14 cellular contexts compared by ENCODE assay signal in the genomic region with DNA sequence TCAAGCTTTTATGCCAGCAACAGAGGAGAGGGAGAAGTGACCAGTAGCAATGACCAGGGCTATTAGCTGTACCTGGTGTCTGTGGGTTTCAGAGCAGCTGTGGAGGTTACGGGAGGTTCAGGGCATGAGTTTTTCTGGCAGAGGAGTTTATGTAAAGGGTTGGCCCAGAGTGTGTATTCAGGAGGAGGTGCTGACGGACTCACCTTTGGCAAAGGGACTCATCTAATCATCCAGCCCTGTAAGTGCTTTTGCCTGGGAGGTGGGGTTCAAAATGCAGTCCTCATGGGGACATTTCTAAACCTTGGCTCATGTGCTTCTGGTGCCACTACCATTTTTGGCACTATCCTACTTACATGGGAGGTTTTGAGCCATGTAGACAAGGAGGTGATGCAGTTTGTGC.
A peak's percentile ranks its signal among the peaks of the same experiment; 100 is the strongest.
DNase-seq lines count a peak whose midpoint lies in the region; ATAC-seq and TF ChIP-seq lines count a peak whose summit lies in the region.
"Had no signal": no experiment of that assay in that cellular context is flagged by ENCODE, and none has a peak within 500 bp of the region (broad histone marks: within the 10 kb centered on the region; RNA-seq: fewer than 3 reads in every experiment).

No MANE protein-coding gene starts in this region.

- in situ Hi-C loops in GM13977 (cut with MboI; ENCODE audit: low pct_unique_long_range_greater_than_20kb, low sequenced_read_pairs, unreplicated experiment), result no loop called here

- peaks cover 73% of the 10 kb centered on the region for H3K4me1 Mint-ChIP-seq in stimulated activated naive CD8-positive, alpha-beta T cell treated with anti-CD3 and anti-CD28 coated beads, Interleukin-15, Interleukin-2, amounts not matched to agents 100 ng/mL and 50 ng/mL, for 24 hours (ENCODE audit: low read depth)
- H3K4me1 Mint-ChIP-seq in activated CD8-positive, alpha-beta T cell treated with anti-CD3 and anti-CD28 coated beads, Interleukin-2, amount 10 ng/mL, durations not matched to agents 7 days and 5 days (ENCODE audit: low read depth), result peaks cover 13% of the 10 kb centered on the region

- peak overlapping the region; percentile 99 for H3K27ac Mint-ChIP-seq in stimulated activated naive CD8-positive, alpha-beta T cell treated with anti-CD3 and anti-CD28 coated beads, Interleukin-15, Interleukin-2, amounts not matched to agents 100 ng/mL and 50 ng/mL, for 24 hours
- H3K27ac Mint-ChIP-seq in activated CD8-positive, alpha-beta T cell treated with anti-CD3 and anti-CD28 coated beads, Interleukin-2, amount 10 ng/mL, durations not matched to agents 7 days and 5 days, result peak overlapping the region; percentile 93

- intact Hi-C loops in left ventricle myocardium superior (cut with micrococcal nuclease), result no loop called here

- CTCF ChIA-PET in activated CD8-positive, alpha-beta T cell treated with anti-CD3 and anti-CD28 coated beads, Interleukin-2, amount 10 ng/mL, durations not matched to agents 7 days and 5 days (lab: Charles Lee), result interaction anchor here (1.3 to 2.7 kb wide), 2 partner anchors 62 to 76 kb away, joined by 4 to 11 read pairs; no protein-coding TSS in a partner anchor

- TF ChIP-seq CTCF in GM13977 (IDR thresholded peaks at IDR 0.05; ENCODE audit: extremely low read depth, insufficient read depth, missing control alignments), result no peak

- H3K9me3 Mint-ChIP-seq in stimulated activated naive CD8-positive, alpha-beta T cell treated with anti-CD3 and anti-CD28 coated beads, Interleukin-15, Interleukin-2, amounts not matched to agents 100 ng/mL and 50 ng/mL, for 24 hours, result no peaks in the 10 kb centered on the region
- H3K9me3 Mint-ChIP-seq in activated CD8-positive, alpha-beta T cell treated with anti-CD3 and anti-CD28 coated beads, Interleukin-2, amount 10 ng/mL, durations not matched to agents 7 days and 5 days (ENCODE audit: insufficient read depth), result no peaks in the 10 kb centered on the region

- H3K27me3 Mint-ChIP-seq in stimulated activated naive CD8-positive, alpha-beta T cell treated with anti-CD3 and anti-CD28 coated beads, Interleukin-15, Interleukin-2, amounts not matched to agents 100 ng/mL and 50 ng/mL, for 24 hours, result no peaks in the 10 kb centered on the region
- H3K27me3 Mint-ChIP-seq in activated CD8-positive, alpha-beta T cell treated with anti-CD3 and anti-CD28 coated beads, Interleukin-2, amount 10 ng/mL, durations not matched to agents 7 days and 5 days (ENCODE audit: low read depth), result no peaks in the 10 kb centered on the region

- POLR2A ChIA-PET in activated CD8-positive, alpha-beta T cell treated with anti-CD3 and anti-CD28 coated beads, Interleukin-2, amount 10 ng/mL, durations not matched to agents 7 days and 5 days (lab: Charles Lee), result interaction anchor here (0.7 to 20.5 kb wide), 11 partner anchors 9 to 572 kb away, joined by 3 to 381 read pairs (median 4); no protein-coding TSS in a partner anchor

- no peak for DNase-seq in stimulated activated naive CD8-positive, alpha-beta T cell treated with anti-CD3 and anti-CD28 coated beads, Interleukin-15, Interleukin-2, amounts not matched to agents 100 U/mL and 50 U/mL, for 24 hours
- no peak for DNase-seq in activated CD8-positive, alpha-beta T cell treated with anti-CD3 and anti-CD28 coated beads, Interleukin-2, amount 10 ng/mL, durations not matched to agents 7 days and 5 days
- DNase-seq in left ventricle myocardium superior (no peak), NOMO-1 treated with dmso at 0.1 percent for 144 hours (lab: John Stamatoyannopoulos, UW; ENCODE audit: unreplicated experiment) (no peak), DMS153 treated with DMSO at 0.1 percent for 48 hours (lab: John Stamatoyannopoulos, UW; ENCODE audit: unreplicated experiment) (no peak), GM13977 (ENCODE audit: low spot score) (no peak)
- DNase-seq: AML-193; DMS53; effector CD8-positive, alpha-beta T cell; left colon; MV-4-11; stimulated activated CD4-positive, alpha-beta T cell treated with anti-CD3 and anti-CD28 coated beads, Interleukin-12 subunit alpha, Interleukin-12 subunit beta, amount 100 ng/mL, for 4 hours; T-helper 9 cell had no signal

- no peak for ATAC-seq in stimulated activated naive CD8-positive, alpha-beta T cell treated with anti-CD3 and anti-CD28 coated beads, Interleukin-15, Interleukin-2, amounts not matched to agents 100 U/mL and 50 U/mL, for 24 hours
- ATAC-seq in activated CD8-positive, alpha-beta T cell treated with anti-CD3 and anti-CD28 coated beads, Interleukin-2, amount 10 ng/mL, durations not matched to agents 7 days and 5 days, result no peak
- peak; percentile 67 for ATAC-seq in left ventricle myocardium superior
- ATAC-seq: left colon had no signal

- peak overlapping the region; percentile 87 for H3K4me3 Mint-ChIP-seq in stimulated activated naive CD8-positive, alpha-beta T cell treated with anti-CD3 and anti-CD28 coated beads, Interleukin-15, Interleukin-2, amounts not matched to agents 100 ng/mL and 50 ng/mL, for 24 hours
- peak overlapping the region; percentile 86 for H3K4me3 Mint-ChIP-seq in activated CD8-positive, alpha-beta T cell treated with anti-CD3 and anti-CD28 coated beads, Interleukin-2, amount 10 ng/mL, durations not matched to agents 7 days and 5 days

- peaks cover 75% of the 10 kb centered on the region for H3K36me3 Mint-ChIP-seq in stimulated activated naive CD8-positive, alpha-beta T cell treated with anti-CD3 and anti-CD28 coated beads, Interleukin-15, Interleukin-2, amounts not matched to agents 100 ng/mL and 50 ng/mL, for 24 hours (ENCODE audit: low read depth)
- H3K36me3 Mint-ChIP-seq in activated CD8-positive, alpha-beta T cell treated with anti-CD3 and anti-CD28 coated beads, Interleukin-2, amount 10 ng/mL, durations not matched to agents 7 days and 5 days (ENCODE audit: low read depth), result peaks cover 94% of the 10 kb centered on the region
